24 cellular contexts compared by ENCODE assay signal in genomic region chr3:15217011-15217671, GRCh38. TPM values are rescaled to one million over a fixed set of nuclear protein-coding genes. Genes with fewer than 3 reads are reported as not detected.
DNase-seq lines count a peak whose midpoint lies in the region; ATAC-seq, FAIRE-seq and TF ChIP-seq lines count a peak whose summit lies in the region.
"Had no signal": no experiment of that assay in that cellular context is flagged by ENCODE, and none has a peak within 500 bp of the region (broad histone marks: within the 10 kb centered on the region; RNA-seq: fewer than 3 reads in every experiment).

No MANE protein-coding gene starts in this region.

- DNase-seq in activated CD8-positive, alpha-beta T cell treated with anti-CD3 and anti-CD28 coated beads for 36 hours: no peak
- no peak for DNase-seq in activated CD8-positive, alpha-beta T cell treated with anti-CD3 and anti-CD28 coated beads, Interleukin-2, amount 10 ng/mL, durations not matched to agents 7 days and 5 days
- DNase-seq in CD14-positive monocyte (ENCODE audit: low spot score) (no peak), NCI-H1105 (lab: John Stamatoyannopoulos, UW) (no peak), GM12891 (ENCODE audit: insufficient read length, low spot score) (no peak)
- DNase-seq in Jurkat, Clone E6-1 (ENCODE audit: low read depth, low spot score): peak; percentile 69
- DNase-seq in central memory CD4-positive, alpha-beta T cell: peak; percentile 10
- DNase-seq: Caco-2, DMS 273 treated with DMSO at 0.1 percent for 48 hours, DMS79 treated with DMSO at 0.1 percent for 48 hours, GM23248, H9, HFFc6, KG1, NCI-H1105 treated with DMSO at 0.1 percent for 48 hours, NCI-H1694, NCI-H2081 treated with DMSO at 0.1 percent for 48 hours, NCI-H446, NCI-H526, OCI-M1, SJCRH30 had no signal

- H3K4me1 Mint-ChIP-seq in activated CD8-positive, alpha-beta T cell treated with anti-CD3 and anti-CD28 coated beads for 36 hours (ENCODE audit: low read depth): peaks cover 12% of the 10 kb centered on the region
- no peaks in the 10 kb centered on the region for H3K4me1 Mint-ChIP-seq in activated CD8-positive, alpha-beta T cell treated with anti-CD3 and anti-CD28 coated beads, Interleukin-2, amount 10 ng/mL, durations not matched to agents 7 days and 5 days (ENCODE audit: low read depth)
- peaks cover 43% of the 10 kb centered on the region for H3K4me1 Mint-ChIP-seq in CD14-positive monocyte
- H3K4me1 Mint-ChIP-seq: H9 had no signal

- H3K4me3 Mint-ChIP-seq in activated CD8-positive, alpha-beta T cell treated with anti-CD3 and anti-CD28 coated beads for 36 hours: no peak overlapping the region
- no peak overlapping the region for H3K4me3 Mint-ChIP-seq in activated CD8-positive, alpha-beta T cell treated with anti-CD3 and anti-CD28 coated beads, Interleukin-2, amount 10 ng/mL, durations not matched to agents 7 days and 5 days
- H3K4me3 Mint-ChIP-seq in CD14-positive monocyte: no peak overlapping the region
- H3K4me3 Mint-ChIP-seq: H9, HFFc6 had no signal

- peaks cover 49% of the 10 kb centered on the region for H3K36me3 Mint-ChIP-seq in activated CD8-positive, alpha-beta T cell treated with anti-CD3 and anti-CD28 coated beads for 36 hours (ENCODE audit: low read depth)
- H3K36me3 Mint-ChIP-seq in activated CD8-positive, alpha-beta T cell treated with anti-CD3 and anti-CD28 coated beads, Interleukin-2, amount 10 ng/mL, durations not matched to agents 7 days and 5 days (ENCODE audit: low read depth): peaks cover 60% of the 10 kb centered on the region
- peaks cover 59 to 70% of the 10 kb centered on the region in 2 donors for H3K36me3 Mint-ChIP-seq in CD14-positive monocyte

- intact Hi-C loops in activated CD8-positive, alpha-beta T cell treated with anti-CD3 and anti-CD28 coated beads for 36 hours (cut with micrococcal nuclease): no loop called here
- intact Hi-C loops in CD14-positive monocyte (cut with micrococcal nuclease): no loop called here

- POLR2A ChIA-PET in activated CD8-positive, alpha-beta T cell treated with anti-CD3 and anti-CD28 coated beads for 36 hours (lab: Charles Lee): interaction anchor here (1.0 to 2.3 kb wide), 2 partner anchors 11 to 214 kb away, joined by 3 to 6 read pairs; partner anchors contain the start of gene CAPN7
- POLR2A ChIA-PET in activated CD8-positive, alpha-beta T cell treated with anti-CD3 and anti-CD28 coated beads, Interleukin-2, amount 10 ng/mL, durations not matched to agents 7 days and 5 days (lab: Charles Lee): interaction anchor here (0.7 kb wide), 1 partner anchor 580 kb away, joined by 4 read pairs; the partner anchor contains the start of gene ANKRD28

- no peak for TF ChIP-seq POLR2A in GM12891 (IDR thresholded peaks at IDR 0.05; ENCODE audit: low read depth, low read length)

- FAIRE-seq in GM12891 (lab: Jason Lieb, UNC): no peak
- FAIRE-seq: GM18507, RCC 7860 had no signal

- H3K4me3 ChIP-seq in Jurkat, Clone E6-1 (ENCODE audit: low read length): no peak overlapping the region
- H3K4me3 ChIP-seq: GM23248, SJCRH30 had no signal

- CTCF ChIA-PET in activated CD8-positive, alpha-beta T cell treated with anti-CD3 and anti-CD28 coated beads for 36 hours (lab: Charles Lee): interaction anchor here (0.9 to 1.5 kb wide), 3 partner anchors 11 to 79 kb away, joined by 3 to 6 read pairs (median 5); partner anchors contain the start of gene CAPN7
- CTCF ChIA-PET in activated CD8-positive, alpha-beta T cell treated with anti-CD3 and anti-CD28 coated beads, Interleukin-2, amount 10 ng/mL, durations not matched to agents 7 days and 5 days (lab: Charles Lee): interaction anchor here (0.8 to 1.5 kb wide), 6 partner anchors 8 to 188 kb away, joined by 3 to 7 read pairs (median 4); no protein-coding TSS in a partner anchor

- no peak for ATAC-seq in activated CD8-positive, alpha-beta T cell treated with anti-CD3 and anti-CD28 coated beads for 36 hours
- ATAC-seq in activated CD8-positive, alpha-beta T cell treated with anti-CD3 and anti-CD28 coated beads, Interleukin-2, amount 10 ng/mL, durations not matched to agents 7 days and 5 days: no peak
- no peak for ATAC-seq in HG03108 (IDR thresholded peaks at IDR 0.05; ENCODE audit: unreplicated experiment)

- no peaks in the 10 kb centered on the region for H3K9me3 Mint-ChIP-seq in activated CD8-positive, alpha-beta T cell treated with anti-CD3 and anti-CD28 coated beads for 36 hours
- H3K9me3 Mint-ChIP-seq in activated CD8-positive, alpha-beta T cell treated with anti-CD3 and anti-CD28 coated beads, Interleukin-2, amount 10 ng/mL, durations not matched to agents 7 days and 5 days (ENCODE audit: insufficient read depth): no peaks in the 10 kb centered on the region
- no peaks in the 10 kb centered on the region for H3K9me3 Mint-ChIP-seq in CD14-positive monocyte
- H3K9me3 Mint-ChIP-seq: H9, HFFc6 had no signal

- no peak for TF ChIP-seq CTCF in activated CD8-positive, alpha-beta T cell treated with anti-CD3 and anti-CD28 coated beads for 36 hours (IDR thresholded peaks at IDR 0.05)
- TF ChIP-seq CTCF in CD14-positive monocyte (IDR thresholded peaks at IDR 0.05): no peak

- H3K27me3 Mint-ChIP-seq in activated CD8-positive, alpha-beta T cell treated with anti-CD3 and anti-CD28 coated beads for 36 hours: no peaks in the 10 kb centered on the region
- H3K27me3 Mint-ChIP-seq in activated CD8-positive, alpha-beta T cell treated with anti-CD3 and anti-CD28 coated beads, Interleukin-2, amount 10 ng/mL, durations not matched to agents 7 days and 5 days (ENCODE audit: low read depth): no peaks in the 10 kb centered on the region
- H3K27me3 Mint-ChIP-seq in CD14-positive monocyte (ENCODE audit: low read depth in 3 of 3): no peaks in the 10 kb centered on the region

- H3K27ac Mint-ChIP-seq in activated CD8-positive, alpha-beta T cell treated with anti-CD3 and anti-CD28 coated beads for 36 hours: peak overlapping the region; percentile 42
- no peak overlapping the region for H3K27ac Mint-ChIP-seq in activated CD8-positive, alpha-beta T cell treated with anti-CD3 and anti-CD28 coated beads, Interleukin-2, amount 10 ng/mL, durations not matched to agents 7 days and 5 days
- peak overlapping the region; percentile 64 to 91 (median 80) for H3K27ac Mint-ChIP-seq in CD14-positive monocyte
- H3K27ac Mint-ChIP-seq: H9, HFFc6 had no signal

TF ChIP-seq in GM12891, 5 proteins besides CTCF, POLR2A, EP300 and RAD21:
- TF ChIP-seq SPI1 (IDR thresholded peaks at IDR 0.05; ENCODE audit: low read depth, low read length): no peak
- no peak for TF ChIP-seq POU2F2 (IDR thresholded peaks at IDR 0.05; ENCODE audit: low read depth, low read length)
- no peak for TF ChIP-seq TAF1 (IDR thresholded peaks at IDR 0.05; ENCODE audit: low read depth, low read length)
- TF ChIP-seq POLR2AphosphoS5 (IDR thresholded peaks at IDR 0.05; ENCODE audit: low read depth, low read length): no peak
- no peak for TF ChIP-seq PAX5 (IDR thresholded peaks at IDR 0.05; ENCODE audit: insufficient read depth, low read length, severe bottlenecking)

RNA-seq across cellular contexts. Expression of gene CAPN7, which starts 11.1 kb away (rescaled TPM):
- 10 to 100 TPM; 22.2 to 27.5 TPM for total RNA-seq in activated CD8-positive, alpha-beta T cell treated with anti-CD3 and anti-CD28 coated beads for 36 hours
- total RNA-seq in activated CD8-positive, alpha-beta T cell treated with anti-CD3 and anti-CD28 coated beads, Interleukin-2, amount 10 ng/mL, durations not matched to agents 7 days and 5 days: 10 to 100 TPM; 28.3 to 29.5 TPM
- polyA plus RNA-seq in CD14-positive monocyte: 10 to 100 TPM; 11.7 to 14.7 TPM
- 20.6 TPM for polyA plus RNA-seq in Jurkat, Clone E6-1 (2012; ENCODE audit: insufficient read depth, insufficient read length)
- polyA plus RNA-seq in GM12891 (2012; ENCODE audit: low read depth, missing spikeins): 7.5 TPM

Comparison
In these comparisons a context has a peak if more than half of its experiments do, and no peak if none do; other contexts are left out.
1. DNase-seq: peak in Jurkat, Clone E6-1 (single experiment) and central memory CD4-positive, alpha-beta T cell (single experiment); none in activated CD8-positive, alpha-beta T cell treated with anti-CD3 and anti-CD28 coated beads for 36 hours (single experiment), activated CD8-positive, alpha-beta T cell treated with anti-CD3 and anti-CD28 coated beads, Interleukin-2, amount 10 ng/mL, durations not matched to agents 7 days and 5 days (single experiment), CD14-positive monocyte (single experiment), NCI-H1105 (single experiment) and GM12891 (single experiment).